In genomic region chr13:44523176-44524017, GRCh38 we compare ENCODE assay signal across 11 cellular contexts. TPM values are rescaled to one million over a fixed set of nuclear protein-coding genes. Genes with fewer than 3 reads are reported as not detected.
DNase-seq lines count a peak whose midpoint lies in the region; ATAC-seq, FAIRE-seq and TF ChIP-seq lines count a peak whose summit lies in the region.
"Had no signal": no experiment of that assay in that cellular context is flagged by ENCODE, and none has a peak within 500 bp of the region (broad histone marks: within the 10 kb centered on the region; RNA-seq: fewer than 3 reads in every experiment).

No MANE protein-coding gene starts in this region.

- CTCF ChIA-PET in A549 (lab: Yijun Ruan, JAX), result interaction anchor here (0.6 to 1.2 kb wide), 2 partner anchors 230 to 362 kb away, joined by 3 read pairs; no protein-coding TSS in a partner anchor

- POLR2A ChIA-PET in A549 (lab: Yijun Ruan, JAX), result interaction anchor here (0.6 to 1.1 kb wide), 5 partner anchors 14 to 430 kb away, joined by 3 to 7 read pairs (median 5); no protein-coding TSS in a partner anchor

- no peak for TF ChIP-seq EP300 in A549 (IDR thresholded peaks at IDR 0.05)

- WGBS in A549 (ENCODE audit: missing lambda C conversion rate), result 6% methylated on average over 4 of the region's 4 CpGs

- H3K4me2 ChIP-seq in A549, result peak overlapping the region; percentile 92

- no peaks in the 10 kb centered on the region for H3K9me3 ChIP-seq in A549
- H3K9me3 ChIP-seq: heart right ventricle had no signal

- H3K4me3 ChIP-seq in A549, result peak overlapping the region; percentile 26; the same call in 1 of the 3 replicates
- H3K4me3 ChIP-seq: heart right ventricle had no signal

- H3K27ac ChIP-seq in A549, result peak overlapping the region; percentile 86 to 87
- H3K27ac ChIP-seq: heart right ventricle, HL-60 had no signal

- TF ChIP-seq POLR2A in A549 (IDR thresholded peaks at IDR 0.05; ENCODE audit: low read length), result no peak

- DNase-seq in A549 (ENCODE audit: low read depth in 1 of 2, low spot score in 1 of 2) (peak; percentile 13 to 61), SW480 (ENCODE audit: low spot score) (peak; percentile 28), inferior parietal cortex (ENCODE audit: extremely low spot score) (peak; percentile 39), NCI-H510A (lab: John Stamatoyannopoulos, UW) (no peak), NCI-H345 treated with DMSO at 0.1 percent for 48 hours (lab: John Stamatoyannopoulos, UW; ENCODE audit: unreplicated experiment) (no peak)
- DNase-seq: DMS153, heart right ventricle had no signal

- no peak for TF ChIP-seq RAD21 in A549 (conservative IDR thresholded peaks at IDR 0.05 in 1 of 2, IDR thresholded peaks at IDR 0.05 in 1 of 2)

- H3K4me1 ChIP-seq in A549, result peaks cover 34% of the 10 kb centered on the region

- no peak for FAIRE-seq in A549 (lab: Jason Lieb, UNC)

- no peak for TF ChIP-seq CTCF in A549 (IDR thresholded peaks at IDR 0.05)

- peak; percentile 82 to 91; a peak in 5 of 6 replicates for ATAC-seq in A549
- peak; percentile 64 for ATAC-seq in GM21360 (IDR thresholded peaks at IDR 0.05; ENCODE audit: unreplicated experiment)
- ATAC-seq in GM18498 (IDR thresholded peaks at IDR 0.05; ENCODE audit: unreplicated experiment), result no peak
- ATAC-seq in GM18511 (IDR thresholded peaks at IDR 0.05; ENCODE audit: unreplicated experiment), result no peak

TF ChIP-seq in A549, 52 proteins besides CTCF, POLR2A, EP300 and RAD21:
- TF ChIP-seq HES2 (IDR thresholded peaks at IDR 0.05), result no peak
- TF ChIP-seq FOSL2 (IDR thresholded peaks at IDR 0.05), result no peak
- peak; percentile 39; the same call in 1 of the 2 replicates for TF ChIP-seq FOSL2 (CRISPR knock-in tag; IDR thresholded peaks at IDR 0.05)
- TF ChIP-seq FOXS1 (CRISPR knock-in tag; IDR thresholded peaks at IDR 0.05), result no peak
- no peak for TF ChIP-seq FOSB (CRISPR knock-in tag; IDR thresholded peaks at IDR 0.05)
- TF ChIP-seq PHF8 (IDR thresholded peaks at IDR 0.05; ENCODE audit: borderline replicate concordance, low read depth), result no peak
- no peak for TF ChIP-seq CBX2 (IDR thresholded peaks at IDR 0.05; ENCODE audit: borderline replicate concordance, low read depth)
- TF ChIP-seq MAFK (IDR thresholded peaks at IDR 0.05; ENCODE audit: partially characterized antibody), result peak; percentile 98
- no peak for TF ChIP-seq RCOR1 (IDR thresholded peaks at IDR 0.05; ENCODE audit: low read depth, low read length)
- peak; percentile 91 for TF ChIP-seq NFE2L2 (conservative IDR thresholded peaks at IDR 0.05; ENCODE audit: low read length)
- peak in 1 of 2 experiments; percentile 42; a peak in 1 of 4 replicates for TF ChIP-seq CEBPB (IDR thresholded peaks at IDR 0.05)
- no peak for TF ChIP-seq ATOH8 (CRISPR knock-in tag; IDR thresholded peaks at IDR 0.05; ENCODE audit: low read depth)
- TF ChIP-seq HEYL (CRISPR knock-in tag; IDR thresholded peaks at IDR 0.05), result no peak

RNA-seq across cellular contexts. Expression of gene TSC22D1, which starts 52.7 kb away (rescaled TPM):
- polyA plus RNA-seq in A549 (2011; rRNA removed), result 176 and 196 TPM in 2 replicates
- 62.7 and 70.0 TPM in 2 replicates for polyA plus RNA-seq in A549 (2012; cell fraction: cytosol; rRNA removed)
- 48.0 and 67.9 TPM in 2 replicates for polyA plus RNA-seq in A549 (2012; cell fraction: nucleus; rRNA removed)
- 52.3 to 73.7 TPM (median 66.8 TPM) in 3 replicates for polyA plus RNA-seq in A549 (2017; fragmentation: RNase III; extraction: RNeasy Plus Mini Kit Qiagen cat#74134 plus additional on column Dnase treatment)
- 100 and 122 TPM in 2 replicates for polyA minus RNA-seq in A549 (2011; rRNA and poly(A)+ RNA removed)

Comparison
In these comparisons a context has a peak if more than half of its experiments do, and no peak if none do; other contexts are left out.
1. ATAC-seq: peak in A549 (2 of 2) and GM21360 (single experiment); none in GM18498 (single experiment) and GM18511 (single experiment).
2. DNase-seq: peak in A549 (2 of 2), SW480 (single experiment) and inferior parietal cortex (single experiment); none in NCI-H510A (single experiment) and NCI-H345 treated with DMSO at 0.1 percent for 48 hours (single experiment).